Comparison of ENCODE assay signal across 27 cellular contexts in genomic region chr4:100630341-100630740, GRCh38.
"Had no signal": no experiment of that assay in that cellular context is flagged by ENCODE, and none has a peak within 500 bp of the region (broad histone marks: within the 10 kb centered on the region; RNA-seq: fewer than 3 reads in every experiment).

No MANE protein-coding gene starts in this region.

- DNase-seq: stimulated activated CD4-positive, alpha-beta T cell treated with anti-CD3 and anti-CD28 coated beads, Interleukin-2, amount 100 ng/mL, for 48 hours; stimulated activated CD4-positive, alpha-beta T cell treated with anti-CD3 and anti-CD28 coated beads, Interleukin-4, amount 100 ng/mL, for 1 hour; stimulated activated CD4-positive, alpha-beta T cell treated with anti-CD3 and anti-CD28 coated beads, Interleukin-4, amount 100 ng/mL, for 24 hours; stimulated activated CD4-positive, alpha-beta T cell treated with anti-CD3 and anti-CD28 coated beads, Interleukin-4, amount 100 ng/mL, for 4 hours; stimulated activated CD8-positive, alpha-beta memory T cell treated with anti-CD3 and anti-CD28 coated beads, Interleukin-4, amount 100 ng/mL, for 48 hours; stimulated activated naive B cell treated with anti-CD40 and anti-IgM and Interleukin-4, amounts not matched to agents 10 μg/mL and 1 μg/mL and 100 μg/mL, for 72 hours; stimulated activated naive CD4-positive, alpha-beta T cell; stimulated activated naive CD4-positive, alpha-beta T cell treated with Interleukin-2 at 50 U/mL for 16 hours; stimulated activated naive CD8-positive, alpha-beta T cell treated with anti-CD3 and anti-CD28 coated beads, Interleukin-15, amount 100 ng/mL, for 72 hours; stimulated activated naive CD8-positive, alpha-beta T cell treated with anti-CD3 and anti-CD28 coated beads, Interleukin-15, Interleukin-2, amounts not matched to agents 100 U/mL and 50 U/mL, for 24 hours; stomach; substantia nigra; testis; thyroid gland; tibial artery; transverse colon; trophoblast cell; upper lobe of left lung; upper lobe of right lung; uterus had no signal

- FAIRE-seq: urothelium cell line had no signal

- H3K4me3 ChIP-seq: stomach, suprapubic skin, testis, thoracic aorta, thyroid gland, tibial artery, tibial nerve, transverse colon, upper lobe of left lung, upper lobe of right lung, uterus, vagina had no signal

- H3K27ac ChIP-seq: stomach, suprapubic skin, testis, thoracic aorta, thyroid gland, tibial artery, tibial nerve, transverse colon, upper lobe of left lung, upper lobe of right lung, uterus, vagina had no signal

- ATAC-seq: stimulated activated effector memory CD8-positive, alpha-beta T cell treated with anti-CD3 and anti-CD28 coated beads, Interleukin-12 subunit alpha, Interleukin-12 subunit beta, amount 100 ng/mL, for 72 hours; stimulated activated memory B cell treated with anti-CD40 and anti-IgM and Interleukin-4, amounts not matched to agents 10 μg/mL and 1 μg/mL and 100 μg/mL, for 72 hours; stimulated activated naive B cell treated with anti-CD40 and anti-IgM and Interleukin-4, amounts not matched to agents 10 μg/mL and 1 μg/mL and 100 μg/mL, for 72 hours; stimulated activated naive CD8-positive, alpha-beta T cell treated with anti-CD3 and anti-CD28 coated beads, Interleukin-15, amount 100 ng/mL, for 72 hours; stimulated activated naive CD8-positive, alpha-beta T cell treated with anti-CD3 and anti-CD28 coated beads, Interleukin-15, Interleukin-2, amounts not matched to agents 100 U/mL and 50 U/mL, for 24 hours; upper lobe of right lung had no signal
